ENCODE assay signal across 11 cellular contexts in the genomic region with DNA sequence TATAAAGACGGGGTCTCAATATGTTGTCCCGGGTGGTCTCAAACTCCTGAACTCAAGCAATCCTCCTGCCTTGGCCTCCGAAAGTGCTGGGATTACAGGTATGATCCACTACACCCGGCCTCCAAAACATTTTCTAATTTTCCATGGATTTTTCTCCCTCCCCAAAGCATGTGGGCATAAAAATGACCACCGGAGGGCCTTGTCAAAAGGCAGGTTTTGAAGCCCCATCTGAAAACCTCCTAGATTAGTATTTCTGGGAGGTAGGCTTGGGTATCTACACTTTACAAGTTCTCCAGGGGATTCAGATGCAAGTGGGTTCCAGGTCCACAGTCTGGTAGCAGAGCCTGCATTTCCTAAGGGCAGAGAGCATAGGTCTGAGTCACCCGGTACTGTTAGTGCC. TPM values are rescaled to one million over a fixed set of nuclear protein-coding genes. Genes with fewer than 3 reads are reported as not detected.
DNase-seq lines count a peak whose midpoint lies in the region; ATAC-seq and TF ChIP-seq lines count a peak whose summit lies in the region.
"Had no signal": no experiment of that assay in that cellular context is flagged by ENCODE, and none has a peak within 500 bp of the region (broad histone marks: within the 10 kb centered on the region; RNA-seq: fewer than 3 reads in every experiment).

No MANE protein-coding gene starts in this region.

- CTCF ChIA-PET in Panc1 (lab: Charles Lee), result no interaction called here

- H3K79me2 ChIP-seq in hepatocyte, result peaks cover 7% of the 10 kb centered on the region

- DNase-seq in COR-L47 (lab: John Stamatoyannopoulos, UW), result peak; percentile 13
- DNase-seq in Panc1 (ENCODE audit: low read depth, low spot score), result no peak
- peak; percentile 17 for DNase-seq in fibroblast of peridontal ligament (ENCODE audit: extremely low read depth)
- DNase-seq in T-helper 2 cell treated with Interferon-gamma antibody and Interleukin-4, amounts not matched to agents 5 μg/mL and 100 μg/mL, for 36 hours (ENCODE audit: low spot score), result no peak
- DNase-seq in activated CD4-positive, alpha-beta T cell treated with anti-CD3 and anti-CD28 coated beads for 48 hours, result no peak
- no peak for DNase-seq in hepatocyte (ENCODE audit: low spot score)
- DNase-seq: caudate nucleus, posterior cingulate gyrus had no signal

- H3K4me3 ChIP-seq in Panc1 (ENCODE audit: low read depth in 2 of 2, low read length in 2 of 2), result no peak overlapping the region
- no peak overlapping the region for H3K4me3 ChIP-seq in hepatocyte

- whole genome bisulfite sequencing in hepatocyte (ENCODE audit: low lambda C conversion rate, missing lambda C conversion rate), result 80% methylated on average over 6 of the region's 6 CpGs

- H3K9me3 ChIP-seq in Panc1 (ENCODE audit: control insufficient read depth, insufficient read depth, low read depth, low read length) (no peaks in the 10 kb centered on the region), hepatocyte (ENCODE audit: low read depth) (no peaks in the 10 kb centered on the region)
- H3K9me3 ChIP-seq: suprapubic skin had no signal

- H3K36me3 ChIP-seq in Panc1 (ENCODE audit: control insufficient read depth, insufficient read depth, low read length) (no peaks in the 10 kb centered on the region; the same call in 1 of the 2 replicates), hepatocyte (replicated peaks; ENCODE audit: insufficient read depth, low read depth) (no peaks in the 10 kb centered on the region)
- H3K36me3 ChIP-seq: suprapubic skin had no signal

- in situ Hi-C loops in Panc1 (cut with HindIII; ENCODE audit: low pct_unique_long_range_greater_than_20kb, low sequenced_read_pairs), result no loop called here

- no peak for ATAC-seq in Panc1
- no peak for ATAC-seq in HG02759 (IDR thresholded peaks at IDR 0.05; ENCODE audit: unreplicated experiment)

- no peak overlapping the region for H2AFZ ChIP-seq in hepatocyte

- no peaks in the 10 kb centered on the region for H3K4me1 Mint-ChIP-seq in T-helper 2 cell treated with Interferon-gamma antibody and Interleukin-4, amounts not matched to agents 5 μg/mL and 100 μg/mL, for 36 hours (ENCODE audit: low read depth)

- no peak overlapping the region for H3K4me2 ChIP-seq in hepatocyte

- no peaks in the 10 kb centered on the region for H3K9me2 ChIP-seq in hepatocyte (replicated peaks; ENCODE audit: insufficient read depth)

- intact Hi-C loops in Panc1 (cut with micrococcal nuclease; ENCODE audit: unreplicated experiment), result no loop called here

- no peaks in the 10 kb centered on the region for H3K9me3 Mint-ChIP-seq in T-helper 2 cell treated with Interferon-gamma antibody and Interleukin-4, amounts not matched to agents 5 μg/mL and 100 μg/mL, for 36 hours

- no peak overlapping the region for H3K27ac ChIP-seq in 22Rv1
- H3K27ac ChIP-seq in Panc1 (ENCODE audit: low read length), result no peak overlapping the region
- no peak overlapping the region for H3K27ac ChIP-seq in hepatocyte
- H3K27ac ChIP-seq: suprapubic skin had no signal

- no peaks in the 10 kb centered on the region for H3K36me3 Mint-ChIP-seq in T-helper 2 cell treated with Interferon-gamma antibody and Interleukin-4, amounts not matched to agents 5 μg/mL and 100 μg/mL, for 36 hours (ENCODE audit: low read depth)

- no peaks in the 10 kb centered on the region; the same call in none of the 2 replicates for H3K27me3 ChIP-seq in Panc1 (ENCODE audit: control insufficient read depth, insufficient read depth, low read length)
- H3K27me3 ChIP-seq in hepatocyte, result no peaks in the 10 kb centered on the region
- H3K27me3 ChIP-seq: suprapubic skin had no signal

- TF ChIP-seq CTCF in 22Rv1 (IDR thresholded peaks at IDR 0.05) (0 out of 2 replicates have a peak, but pooled peaks have one; percentile 6), Panc1 (IDR thresholded peaks at IDR 0.05) (peak; percentile 54), hepatocyte (IDR thresholded peaks at IDR 0.05; ENCODE audit: poor library complexity) (no peak)

- no TSS peak for BruUV-seq in Panc1 (replicated peaks; lab: Mats Ljungman, UMichigan)

- H3K4me1 ChIP-seq in Panc1 (ENCODE audit: control insufficient read depth, insufficient read depth, low read length), result no peaks in the 10 kb centered on the region
- H3K4me1 ChIP-seq in hepatocyte (ENCODE audit: insufficient read depth), result no peaks in the 10 kb centered on the region

- no peak overlapping the region for H3K27ac Mint-ChIP-seq in T-helper 2 cell treated with Interferon-gamma antibody and Interleukin-4, amounts not matched to agents 5 μg/mL and 100 μg/mL, for 36 hours

- H3K4me3 Mint-ChIP-seq in T-helper 2 cell treated with Interferon-gamma antibody and Interleukin-4, amounts not matched to agents 5 μg/mL and 100 μg/mL, for 36 hours, result no peak overlapping the region

- peaks cover 18% of the 10 kb centered on the region for H3K27me3 Mint-ChIP-seq in T-helper 2 cell treated with Interferon-gamma antibody and Interleukin-4, amounts not matched to agents 5 μg/mL and 100 μg/mL, for 36 hours (ENCODE audit: low read depth)

- H4K20me1 ChIP-seq in hepatocyte (ENCODE audit: insufficient read depth, poor library complexity, severe bottlenecking), result no peaks in the 10 kb centered on the region

- POLR2A ChIA-PET in Panc1 (lab: Charles Lee), result no interaction called here

RNA-seq across cellular contexts. Expression of a gene that starts 1.4 kb away (rescaled TPM):
- total RNA-seq in Panc1 (2021; ENCODE audit: unreplicated experiment) (0.13 TPM), hepatocyte (2.2 and 3.4 TPM in 2 replicates)
- polyA plus RNA-seq in Panc1 (2012; ENCODE audit: insufficient read length), result 0.08 TPM
- 1.2 TPM in 2 replicates for polyA plus RNA-seq in hepatocyte

RNA-seq across cellular contexts. Expression of a gene that starts 34.9 kb away (rescaled TPM):
- 25.0 TPM for total RNA-seq in Panc1 (2021; ENCODE audit: unreplicated experiment)
- polyA plus RNA-seq in Panc1 (2012; ENCODE audit: insufficient read length), result 22.7 TPM
- total RNA-seq in hepatocyte, result 33.5 and 38.2 TPM in 2 replicates
- polyA plus RNA-seq in hepatocyte, result 78.6 and 110 TPM in 2 replicates

RNA-seq across cellular contexts. Expression of a gene that starts 46.7 kb away (rescaled TPM):
- total RNA-seq in Panc1 (2021; ENCODE audit: unreplicated experiment) (6.8 TPM), hepatocyte (7.1 and 12.5 TPM in 2 replicates)
- polyA plus RNA-seq in Panc1 (2012; ENCODE audit: insufficient read length), result 3.2 TPM
- 4.0 and 4.8 TPM in 2 replicates for polyA plus RNA-seq in hepatocyte

Comparison
In these comparisons a context has a peak if more than half of its experiments do, and no peak if none do; other contexts are left out.
1. DNase-seq: peak in COR-L47 (single experiment) and fibroblast of peridontal ligament (single experiment); none in Panc1 (single experiment), T-helper 2 cell treated with Interferon-gamma antibody and Interleukin-4, amounts not matched to agents 5 μg/mL and 100 μg/mL, for 36 hours (single experiment), activated CD4-positive, alpha-beta T cell treated with anti-CD3 and anti-CD28 coated beads for 48 hours (single experiment) and hepatocyte (single experiment).